ENCODE assay signal across 1 cellular context in the genomic region with DNA sequence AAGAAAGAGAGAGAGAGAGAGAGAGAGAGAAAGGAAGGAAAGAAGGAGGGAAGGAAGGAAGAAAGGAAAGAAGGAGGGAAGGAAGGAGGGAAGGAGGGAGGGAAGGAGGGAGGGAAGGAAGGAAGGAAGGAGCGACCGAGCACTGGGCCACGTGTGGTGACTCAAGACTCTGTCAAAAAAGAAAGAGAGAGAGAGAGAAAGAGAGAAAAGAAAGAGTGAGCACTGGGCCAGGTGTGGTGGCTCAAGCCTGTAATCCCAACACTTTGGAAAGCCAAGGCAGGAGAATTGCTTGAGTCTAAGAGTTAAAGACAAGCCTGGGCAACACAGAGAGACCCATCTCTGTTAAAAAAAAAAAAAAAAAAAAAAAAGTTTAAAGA.
TF ChIP-seq lines count a peak whose summit lies in the region.

No MANE protein-coding gene starts in this region.

TF ChIP-seq in A549, 52 proteins besides CTCF, POLR2A, EP300 and RAD21 (continued from another document):
- TF ChIP-seq, protein P1, sequence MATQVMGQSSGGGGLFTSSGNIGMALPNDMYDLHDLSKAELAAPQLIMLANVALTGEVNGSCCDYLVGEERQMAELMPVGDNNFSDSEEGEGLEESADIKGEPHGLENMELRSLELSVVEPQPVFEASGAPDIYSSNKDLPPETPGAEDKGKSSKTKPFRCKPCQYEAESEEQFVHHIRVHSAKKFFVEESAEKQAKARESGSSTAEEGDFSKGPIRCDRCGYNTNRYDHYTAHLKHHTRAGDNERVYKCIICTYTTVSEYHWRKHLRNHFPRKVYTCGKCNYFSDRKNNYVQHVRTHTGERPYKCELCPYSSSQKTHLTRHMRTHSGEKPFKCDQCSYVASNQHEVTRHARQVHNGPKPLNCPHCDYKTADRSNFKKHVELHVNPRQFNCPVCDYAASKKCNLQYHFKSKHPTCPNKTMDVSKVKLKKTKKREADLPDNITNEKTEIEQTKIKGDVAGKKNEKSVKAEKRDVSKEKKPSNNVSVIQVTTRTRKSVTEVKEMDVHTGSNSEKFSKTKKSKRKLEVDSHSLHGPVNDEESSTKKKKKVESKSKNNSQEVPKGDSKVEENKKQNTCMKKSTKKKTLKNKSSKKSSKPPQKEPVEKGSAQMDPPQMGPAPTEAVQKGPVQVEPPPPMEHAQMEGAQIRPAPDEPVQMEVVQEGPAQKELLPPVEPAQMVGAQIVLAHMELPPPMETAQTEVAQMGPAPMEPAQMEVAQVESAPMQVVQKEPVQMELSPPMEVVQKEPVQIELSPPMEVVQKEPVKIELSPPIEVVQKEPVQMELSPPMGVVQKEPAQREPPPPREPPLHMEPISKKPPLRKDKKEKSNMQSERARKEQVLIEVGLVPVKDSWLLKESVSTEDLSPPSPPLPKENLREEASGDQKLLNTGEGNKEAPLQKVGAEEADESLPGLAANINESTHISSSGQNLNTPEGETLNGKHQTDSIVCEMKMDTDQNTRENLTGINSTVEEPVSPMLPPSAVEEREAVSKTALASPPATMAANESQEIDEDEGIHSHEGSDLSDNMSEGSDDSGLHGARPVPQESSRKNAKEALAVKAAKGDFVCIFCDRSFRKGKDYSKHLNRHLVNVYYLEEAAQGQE (IDR thresholded peaks at IDR 0.05), result no peak
- TF ChIP-seq SMC3 (IDR thresholded peaks at IDR 0.05), result no peak
- no peak for TF ChIP-seq KDM5A (IDR thresholded peaks at IDR 0.05)
TF ChIP-seq in A549: peak in this region for 0.
